ENCODE assay signal across 1 cellular context in genomic region chr13:41313117-41313516, GRCh38.
TF ChIP-seq lines count a peak whose summit lies in the region.

No MANE protein-coding gene starts in this region.

TF ChIP-seq in HepG2, 621 proteins besides CTCF, POLR2A, EP300 and RAD21:
- no peak for TF ChIP-seq THRA (CRISPR knock-in tag; IDR thresholded peaks at IDR 0.05; ENCODE audit: borderline replicate concordance)
- TF ChIP-seq CENPX (CRISPR knock-in tag; IDR thresholded peaks at IDR 0.05): no peak
- TF ChIP-seq ATF1 (CRISPR knock-in tag; IDR thresholded peaks at IDR 0.05): no peak
- no peak for TF ChIP-seq ZNF572 (CRISPR knock-in tag; IDR thresholded peaks at IDR 0.05)
- TF ChIP-seq NFE2 (CRISPR knock-in tag; IDR thresholded peaks at IDR 0.05): no peak
- TF ChIP-seq ZBED4 (CRISPR knock-in tag; IDR thresholded peaks at IDR 0.05; ENCODE audit: borderline replicate concordance): no peak
- no peak for TF ChIP-seq TEF (CRISPR knock-in tag; IDR thresholded peaks at IDR 0.05)
- no peak for TF ChIP-seq TSC22D2 (CRISPR knock-in tag; IDR thresholded peaks at IDR 0.05; ENCODE audit: borderline replicate concordance)
- no peak for TF ChIP-seq ZFP36L1 (CRISPR knock-in tag; IDR thresholded peaks at IDR 0.05)
- no peak for TF ChIP-seq ZNF800 (CRISPR knock-in tag; IDR thresholded peaks at IDR 0.05)
- TF ChIP-seq ZNF512B (CRISPR knock-in tag; IDR thresholded peaks at IDR 0.05; ENCODE audit: borderline replicate concordance): no peak
TF ChIP-seq in HepG2: peak in this region for 0.
